ENCODE assay signal across 13 cellular contexts in genomic region chr9:36141761-36142160, GRCh38. TPM values are rescaled to one million over a fixed set of nuclear protein-coding genes. Genes with fewer than 3 reads are reported as not detected.
DNase-seq lines count a peak whose midpoint lies in the region; TF ChIP-seq lines count a peak whose summit lies in the region.
"Had no signal": no experiment of that assay in that cellular context is flagged by ENCODE, and none has a peak within 500 bp of the region (broad histone marks: within the 10 kb centered on the region; RNA-seq: fewer than 3 reads in every experiment).

No MANE protein-coding gene starts in this region.

- TF ChIP-seq POLR2A in esophagus muscularis mucosa (IDR thresholded peaks at IDR 0.05; ENCODE audit: low read depth) (no peak), sigmoid colon (IDR thresholded peaks at IDR 0.05) (no peak)

- no peak for TF ChIP-seq CTCF in C4-2B (conservative IDR thresholded peaks at IDR 0.05)
- no peak for TF ChIP-seq CTCF in esophagus muscularis mucosa (IDR thresholded peaks at IDR 0.05)
- no peak for TF ChIP-seq CTCF in sigmoid colon (IDR thresholded peaks at IDR 0.05)
- no peak for TF ChIP-seq CTCF in BE2C (IDR thresholded peaks at IDR 0.05; ENCODE audit: low read depth, low read length)

- H3K4me2 ChIP-seq in Karpas-422 (ENCODE audit: low read depth, low read length, poor library complexity, severe bottlenecking): no peak overlapping the region
- H3K4me2 ChIP-seq: GM23338 had no signal

- H3K27ac ChIP-seq in C4-2B (peak overlapping the region; percentile 27; the same call in 1 of the 2 replicates), Karpas-422 (ENCODE audit: low read length) (no peak overlapping the region), esophagus muscularis mucosa (replicated peaks in 1 of 4) (peak overlapping the region; percentile 88 to 94 (median 91)), sigmoid colon (peak overlapping the region; percentile 93 to 99 (median 96))

- TF ChIP-seq EP300 in esophagus muscularis mucosa (IDR thresholded peaks at IDR 0.05): no peak
- no peak for TF ChIP-seq EP300 in sigmoid colon (IDR thresholded peaks at IDR 0.05)

- H3K9ac ChIP-seq in Karpas-422 (ENCODE audit: low read length): no peak overlapping the region

- H3K9me3 ChIP-seq in Karpas-422 (ENCODE audit: low read length) (no peaks in the 10 kb centered on the region), esophagus muscularis mucosa (no peaks in the 10 kb centered on the region), sigmoid colon (no peaks in the 10 kb centered on the region), BE2C (no peaks in the 10 kb centered on the region)
- H3K9me3 ChIP-seq: left lung, ovary had no signal

- no peak overlapping the region for H3K4me3 ChIP-seq in Karpas-422 (ENCODE audit: low read length)
- H3K4me3 ChIP-seq in esophagus muscularis mucosa: no peak overlapping the region
- no peak overlapping the region for H3K4me3 ChIP-seq in sigmoid colon
- no peak overlapping the region for H3K4me3 ChIP-seq in BE2C (ENCODE audit: low read depth, low read length)
- H3K4me3 ChIP-seq: GM23338, ovary had no signal

- H4K20me1 ChIP-seq in Karpas-422 (ENCODE audit: insufficient read depth, low read depth, low read length): no peaks in the 10 kb centered on the region; the same call in 1 of the 2 replicates

- H3K27me3 ChIP-seq in Karpas-422 (ENCODE audit: low read length): peaks cover 3% of the 10 kb centered on the region; the same call in 1 of the 2 replicates
- no peaks in the 10 kb centered on the region for H3K27me3 ChIP-seq in esophagus muscularis mucosa
- no peaks in the 10 kb centered on the region for H3K27me3 ChIP-seq in sigmoid colon
- H3K27me3 ChIP-seq in BE2C: no peaks in the 10 kb centered on the region
- H3K27me3 ChIP-seq: ovary had no signal

- H3K4me1 ChIP-seq in Karpas-422 (ENCODE audit: low read length) (peaks cover 12% of the 10 kb centered on the region), esophagus muscularis mucosa (peaks cover 42 to 99% (median 88%) of the 10 kb centered on the region in 4 donors), sigmoid colon (peaks cover 0 to 90% (median 83%) of the 10 kb centered on the region in 4 donors), BE2C (no peaks in the 10 kb centered on the region)

- intact Hi-C loops in esophagus muscularis mucosa (cut with DNase I): loop anchor here (2.0 kb wide), 1 partner anchor 25 kb away; no protein-coding TSS in a partner anchor
- intact Hi-C loops in sigmoid colon (cut with DNase I): no loop called here

- H3K79me2 ChIP-seq in Karpas-422 (ENCODE audit: low read length): no peaks in the 10 kb centered on the region

- H3K9me2 ChIP-seq in Karpas-422 (replicated peaks; ENCODE audit: insufficient read depth, low read length): no peaks in the 10 kb centered on the region

- H2AFZ ChIP-seq in Karpas-422 (ENCODE audit: low read length): no peak overlapping the region
- H2AFZ ChIP-seq: GM23338 had no signal

- 91% methylated on average over 7 of the region's 7 CpGs for WGBS in esophagus muscularis mucosa
- 92 to 96% methylated on average over 7 of the region's 7 CpGs for WGBS in sigmoid colon, 2 donors

- H3K36me3 ChIP-seq in Karpas-422 (ENCODE audit: insufficient read depth, low read length) (no peaks in the 10 kb centered on the region), esophagus muscularis mucosa (peaks cover 0 to 12% (median 0%) of the 10 kb centered on the region in 4 donors), sigmoid colon (peaks cover 0 to 5% (median 2%) of the 10 kb centered on the region in 4 donors), BE2C (no peaks in the 10 kb centered on the region)
- H3K36me3 ChIP-seq: ovary had no signal

- peak; percentile 5 for DNase-seq in Karpas-422
- DNase-seq in esophagus muscularis mucosa (ENCODE audit: extremely low spot score): no peak
- DNase-seq in sigmoid colon: peak; percentile 56
- DNase-seq in BE2C: no peak
- no peak for DNase-seq in Kasumi-1 (lab: John Stamatoyannopoulos, UW)
- DNase-seq in DMS153 treated with DMSO at 0.1 percent for 48 hours (lab: John Stamatoyannopoulos, UW; ENCODE audit: unreplicated experiment): no peak
- DNase-seq: left lung, NCI-H1930 had no signal

RNA-seq across cellular contexts. Expression of gene GLIPR2, which starts 5.2 kb away (rescaled TPM):
- total RNA-seq in Karpas-422 (2014; rRNA removed; shearing (Covaris generic); ENCODE audit: low replicate concordance): 0.51 and 0.75 TPM in 2 replicates
- 10 to 100 TPM; 51.3 to 84.9 (median 59.6) TPM for total RNA-seq in esophagus muscularis mucosa
- total RNA-seq in sigmoid colon: 10 to 100 TPM; 57.3 to 90.6 (median 77.6) TPM
- polyA plus RNA-seq in sigmoid colon: 10 to 100 TPM; 29.8 to 42.0 (median 32.5) TPM
- polyA plus RNA-seq in BE2C (2012; ENCODE audit: insufficient read depth, insufficient read length, low read depth): 15.8 TPM

RNA-seq across cellular contexts. Expression of gene CCIN, which starts 27.4 kb away (rescaled TPM):
- not detected in 2 replicates for total RNA-seq in Karpas-422 (2014; rRNA removed; shearing (Covaris generic); ENCODE audit: low replicate concordance)
- total RNA-seq in esophagus muscularis mucosa: 1 to 10 TPM in 1 of 4 donors, under 1 TPM in 3; 0.39 to 1.0 (median 0.46) TPM
- total RNA-seq in sigmoid colon: 1 to 10 TPM in 1 of 4 donors, under 1 TPM in 2, not detected in 1; 0.71 to 2.5 (median 0.95) TPM
- under 1 TPM in 1 of 3 donors, not detected in 2; 0.07 TPM for polyA plus RNA-seq in sigmoid colon
- not detected for polyA plus RNA-seq in BE2C (2012; ENCODE audit: insufficient read depth, insufficient read length, low read depth)
- total RNA-seq: bronchial epithelial cell, Right ventricle myocardium superior had no signal
- polyA plus RNA-seq: GM23338 had no signal

RNA-seq across cellular contexts. Expression of gene CLTA, which starts 49.0 kb away (rescaled TPM):
- total RNA-seq in Karpas-422 (2014; rRNA removed; shearing (Covaris generic); ENCODE audit: low replicate concordance): 147 and 172 TPM in 2 replicates
- total RNA-seq in esophagus muscularis mucosa (100 to 1,000 TPM; 125 to 178 (median 159) TPM), sigmoid colon (100 to 1,000 TPM; 151 to 176 (median 169) TPM)
- polyA plus RNA-seq in sigmoid colon: 100 to 1,000 TPM; 293 to 299 (median 295) TPM
- polyA plus RNA-seq in BE2C (2012; ENCODE audit: insufficient read depth, insufficient read length, low read depth): 209 TPM

Comparison
In these comparisons a context has a peak if more than half of its experiments do, and no peak if none do; other contexts are left out.
1. DNase-seq: peak in Karpas-422 (single experiment) and sigmoid colon (single experiment); none in esophagus muscularis mucosa (single experiment), BE2C (single experiment), Kasumi-1 (0 of 2) and DMS153 treated with DMSO at 0.1 percent for 48 hours (single experiment).
2. RNA of gene GLIPR2, which starts 5.2 kb away (total RNA-seq): 57.3 to 90.6 TPM in sigmoid colon and 51.3 to 84.9 TPM in esophagus muscularis mucosa; 0.51 to 0.75 TPM in Karpas-422; every median in the first group is over 10 times any median in the second.